8 cellular contexts compared by ENCODE assay signal in the genomic region with DNA sequence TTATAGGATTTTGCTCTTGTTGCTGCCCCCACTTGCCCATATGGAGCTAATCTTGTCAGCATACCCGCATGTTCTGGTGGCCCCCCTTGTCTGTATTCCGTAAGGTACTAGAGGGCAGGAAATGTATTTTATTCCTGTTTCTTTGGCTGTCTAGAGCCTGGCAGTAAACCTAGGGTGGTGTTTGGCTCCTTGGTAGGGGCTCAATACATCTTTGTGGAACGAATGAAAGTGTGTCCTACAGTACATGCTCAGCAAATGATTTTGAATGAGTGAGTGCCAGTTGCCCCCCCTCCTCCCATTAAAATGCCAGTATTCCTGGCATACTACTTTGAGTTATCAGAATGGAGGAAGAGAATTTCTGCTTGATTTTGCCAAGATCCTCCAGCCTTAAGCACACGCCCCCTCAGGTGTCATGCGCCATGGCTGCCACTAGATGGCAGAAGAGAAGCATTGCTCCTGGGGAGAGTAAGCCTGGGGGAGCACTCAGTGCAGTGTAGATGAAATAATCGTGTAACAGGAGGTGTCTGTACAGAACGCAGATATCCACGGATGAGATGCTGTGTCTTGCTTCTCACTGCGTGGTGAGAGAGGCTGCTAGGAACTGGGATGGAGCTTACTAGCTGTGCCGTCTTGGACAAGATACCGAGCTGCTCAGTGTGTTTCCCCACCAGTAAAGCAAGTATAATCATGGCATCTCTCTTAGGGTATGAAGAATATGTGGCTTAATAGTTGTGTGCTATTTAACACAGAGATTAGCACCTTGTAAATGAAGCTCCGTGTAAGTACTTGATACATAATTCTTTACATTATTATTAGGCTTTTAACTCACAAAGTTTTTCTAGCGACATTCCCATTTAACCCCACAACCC.
DNase-seq lines count a peak whose midpoint lies in the region; ATAC-seq and TF ChIP-seq lines count a peak whose summit lies in the region.

No MANE protein-coding gene starts in this region.

- no peaks in the 10 kb centered on the region for H3K36me3 ChIP-seq in MM.1S (replicated peaks; ENCODE audit: insufficient read depth, low read length)

- no peaks in the 10 kb centered on the region for H3F3A ChIP-seq in MM.1S (ENCODE audit: insufficient read depth, low read length)

- DNase-seq in DMS79 treated with DMSO at 0.1 percent for 48 hours (lab: John Stamatoyannopoulos, UW) (peak; percentile 16), MM.1S (peak; percentile 78), T-helper 2 cell (peak; percentile 28 to 80 (median 58)), anterior cingulate cortex (lab: John Stamatoyannopoulos, UW) (peak in 53 of 58 donors; percentile 12 to 85 (median 53)), hepatic stellate cell (ENCODE audit: low spot score) (peak; percentile 76), skeletal muscle cell (ENCODE audit: low read depth) (peak; percentile 30)

- H3K4me1 ChIP-seq in MM.1S (ENCODE audit: low read length): no peaks in the 10 kb centered on the region

- H3K79me2 ChIP-seq in MM.1S (ENCODE audit: low read length): no peaks in the 10 kb centered on the region

- H2AFZ ChIP-seq in MM.1S (ENCODE audit: low read length): no peak overlapping the region

- H3K9me3 ChIP-seq in MM.1S (replicated peaks; ENCODE audit: insufficient read depth, low read length): no peaks in the 10 kb centered on the region

- H3K4me2 ChIP-seq in MM.1S (ENCODE audit: low read depth, low read length): no peak overlapping the region

- no peak overlapping the region for H3K9ac ChIP-seq in MM.1S (ENCODE audit: low read length)

- TF ChIP-seq POLR2A in GM18505 (IDR thresholded peaks at IDR 0.05; ENCODE audit: borderline replicate concordance, extremely low read depth, insufficient read depth, insufficient read length): no peak

- no peak overlapping the region for H3K27ac ChIP-seq in MM.1S (ENCODE audit: low read length)

- H3K9me2 ChIP-seq in MM.1S (replicated peaks; ENCODE audit: insufficient read depth, low read length): no peaks in the 10 kb centered on the region

- ATAC-seq in GM21526 (IDR thresholded peaks at IDR 0.05; ENCODE audit: low FRiP score, unreplicated experiment) (peak; percentile 85), GM18505 (IDR thresholded peaks at IDR 0.05; ENCODE audit: unreplicated experiment) (no peak)

- H3K27me3 ChIP-seq in MM.1S (replicated peaks; ENCODE audit: insufficient read depth, low read length): no peaks in the 10 kb centered on the region; the same call in 1 of the 2 replicates

- no peaks in the 10 kb centered on the region for H4K20me1 ChIP-seq in MM.1S (ENCODE audit: insufficient read depth, low read length)

- H3K4me3 ChIP-seq in MM.1S (ENCODE audit: low read length) (no peak overlapping the region), skeletal muscle cell (ENCODE audit: low read depth, low read length) (no peak overlapping the region)

- TF ChIP-seq CTCF in MM.1S (IDR thresholded peaks at IDR 0.05; ENCODE audit: low read length): peak; percentile 100

Comparison
In these comparisons a context has a peak if more than half of its experiments do, and no peak if none do; other contexts are left out.
1. DNase-seq: peak in every context shown above with its lines; median percentile 78 in MM.1S; 76 in hepatic stellate cell; 58 in T-helper 2 cell; 53 in anterior cingulate cortex; 30 in skeletal muscle cell; 16 in DMS79 treated with DMSO at 0.1 percent for 48 hours.